ENCODE assay signal across 23 cellular contexts in the genomic region with DNA sequence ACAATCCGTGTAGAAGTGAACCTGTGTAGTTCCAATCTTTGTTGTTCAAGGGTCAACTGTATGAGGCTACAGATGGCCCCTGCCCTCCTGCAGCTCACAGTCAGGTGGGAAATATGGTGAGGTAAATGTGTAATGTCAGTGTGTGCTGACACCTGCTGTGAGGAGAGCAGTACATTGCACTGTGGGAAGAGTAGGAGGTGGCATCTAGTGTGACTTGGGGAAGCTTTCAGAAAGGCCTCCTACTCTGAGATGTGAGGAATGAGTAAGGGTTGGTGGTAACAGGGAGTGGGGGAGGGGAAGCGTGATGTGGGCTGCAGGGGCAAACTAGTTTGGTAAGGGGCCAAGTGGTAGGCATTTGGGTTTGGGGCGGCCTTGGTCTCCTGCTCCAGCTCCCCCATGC.
A peak's percentile ranks its signal among the peaks of the same experiment; 100 is the strongest.
DNase-seq lines count a peak whose midpoint lies in the region; ATAC-seq, FAIRE-seq and TF ChIP-seq lines count a peak whose summit lies in the region.
"Had no signal": no experiment of that assay in that cellular context is flagged by ENCODE, and none has a peak within 500 bp of the region (broad histone marks: within the 10 kb centered on the region; RNA-seq: fewer than 3 reads in every experiment).

No MANE protein-coding gene starts in this region.

- peak; percentile 20 for FAIRE-seq in GM12891 (lab: Jason Lieb, UNC)
- FAIRE-seq: A204.1, GM12892, H1 had no signal

- H3K4me3 Mint-ChIP-seq in activated T-cell treated with anti-CD3 and anti-CD28 coated beads, Interleukin-2, amount 50 U/mL, for 72 hours, result no peak overlapping the region
- no peak overlapping the region for H3K4me3 Mint-ChIP-seq in activated T-cell treated with anti-CD3 and anti-CD28 coated beads, Interleukin-2, amount 50 U/mL, for 24 hours
- no peak overlapping the region for H3K4me3 Mint-ChIP-seq in activated T-helper 17 cell treated with anti-CD3 and anti-CD28 coated beads, Interleukin-2, amount 50 U/mL, for 72 hours
- H3K4me3 Mint-ChIP-seq: CD4-positive, CD25-positive, alpha-beta regulatory T cell; CD8-positive, alpha-beta memory T cell; H9 had no signal

- POLR2A ChIA-PET in HEK293 (lab: Yijun Ruan, JAX), result no interaction called here

- H3K9me3 ChIP-seq in HEK293 (ENCODE audit: control insufficient read depth, insufficient read depth, low read depth, low read length) (no peaks in the 10 kb centered on the region), psoas muscle (no peaks in the 10 kb centered on the region)
- H3K9me3 ChIP-seq: BE2C had no signal

- no peaks in the 10 kb centered on the region for H3K9me3 Mint-ChIP-seq in activated T-cell treated with anti-CD3 and anti-CD28 coated beads, Interleukin-2, amount 50 U/mL, for 72 hours
- H3K9me3 Mint-ChIP-seq in activated T-cell treated with anti-CD3 and anti-CD28 coated beads, Interleukin-2, amount 50 U/mL, for 24 hours, result no peaks in the 10 kb centered on the region
- no peaks in the 10 kb centered on the region for H3K9me3 Mint-ChIP-seq in activated T-helper 17 cell treated with anti-CD3 and anti-CD28 coated beads, Interleukin-2, amount 50 U/mL, for 72 hours
- H3K9me3 Mint-ChIP-seq: CD4-positive, CD25-positive, alpha-beta regulatory T cell; CD8-positive, alpha-beta memory T cell; H9 had no signal

- intact Hi-C loops in psoas muscle (cut with DNase I), result no loop called here

- H3K27ac Mint-ChIP-seq in activated T-cell treated with anti-CD3 and anti-CD28 coated beads, Interleukin-2, amount 50 U/mL, for 72 hours, result no peak overlapping the region
- H3K27ac Mint-ChIP-seq in activated T-cell treated with anti-CD3 and anti-CD28 coated beads, Interleukin-2, amount 50 U/mL, for 24 hours, result no peak overlapping the region
- no peak overlapping the region for H3K27ac Mint-ChIP-seq in activated T-helper 17 cell treated with anti-CD3 and anti-CD28 coated beads, Interleukin-2, amount 50 U/mL, for 72 hours
- H3K27ac Mint-ChIP-seq: CD4-positive, CD25-positive, alpha-beta regulatory T cell had no signal

- 92 to 99% (median 99%) methylated on average over 3 of the region's 3 CpGs for WGBS in psoas muscle, 3 donors

- no peak for TF ChIP-seq POLR2A in GM12891 (IDR thresholded peaks at IDR 0.05; ENCODE audit: low read depth, low read length)

- H3K27me3 Mint-ChIP-seq in activated T-cell treated with anti-CD3 and anti-CD28 coated beads, Interleukin-2, amount 50 U/mL, for 72 hours (ENCODE audit: low read depth), result no peaks in the 10 kb centered on the region
- H3K27me3 Mint-ChIP-seq in activated T-cell treated with anti-CD3 and anti-CD28 coated beads, Interleukin-2, amount 50 U/mL, for 24 hours, result no peaks in the 10 kb centered on the region
- H3K27me3 Mint-ChIP-seq in activated T-helper 17 cell treated with anti-CD3 and anti-CD28 coated beads, Interleukin-2, amount 50 U/mL, for 72 hours, result no peaks in the 10 kb centered on the region
- H3K27me3 Mint-ChIP-seq: CD4-positive, CD25-positive, alpha-beta regulatory T cell; CD8-positive, alpha-beta memory T cell had no signal

- CTCF ChIA-PET in HEK293 (lab: Yijun Ruan, JAX), result no interaction called here

- H3K36me3 Mint-ChIP-seq in activated T-cell treated with anti-CD3 and anti-CD28 coated beads, Interleukin-2, amount 50 U/mL, for 72 hours (ENCODE audit: insufficient read depth in 2 of 2), result peaks cover 2 to 5% of the 10 kb centered on the region in 2 donors
- peaks cover 13% of the 10 kb centered on the region for H3K36me3 Mint-ChIP-seq in activated T-cell treated with anti-CD3 and anti-CD28 coated beads, Interleukin-2, amount 50 U/mL, for 24 hours (ENCODE audit: low read depth)
- H3K36me3 Mint-ChIP-seq in activated T-helper 17 cell treated with anti-CD3 and anti-CD28 coated beads, Interleukin-2, amount 50 U/mL, for 72 hours (ENCODE audit: low read depth), result peaks cover 4% of the 10 kb centered on the region

- no peak overlapping the region for H3K4me3 ChIP-seq in HEK293 (ENCODE audit: low read depth, low read length)
- H3K4me3 ChIP-seq in psoas muscle, result no peak overlapping the region
- H3K4me3 ChIP-seq: K562 had no signal

- H3K36me3 ChIP-seq in HEK293 (ENCODE audit: control insufficient read depth in 2 of 2, insufficient read depth in 1 of 2, low read length in 2 of 2) (no peaks in the 10 kb centered on the region), psoas muscle (ENCODE audit: insufficient read depth in 1 of 2, low read depth in 1 of 2) (no peaks in the 10 kb centered on the region)
- H3K36me3 ChIP-seq: BE2C had no signal

- DNase-seq in activated T-cell treated with anti-CD3 and anti-CD28 coated beads, Interleukin-2, amount 50 U/mL, for 72 hours, result no peak
- no peak for DNase-seq in activated T-cell treated with anti-CD3 and anti-CD28 coated beads, Interleukin-2, amount 50 U/mL, for 24 hours
- DNase-seq in GM12891 (ENCODE audit: insufficient read length, low spot score), result no peak
- DNase-seq in psoas muscle, result no peak
- DNase-seq in NCI-H345 (lab: John Stamatoyannopoulos, UW), result no peak
- DNase-seq: ACHN; BE2C; C1 segment of cervical spinal cord; CD4-positive, CD25-positive, alpha-beta regulatory T cell; CD8-positive, alpha-beta memory T cell; COR-L47; DMS 273 treated with DMSO at 0.1 percent for 48 hours; DMS53; DND-41; EL; H9 had no signal

- H3K4me1 Mint-ChIP-seq in activated T-cell treated with anti-CD3 and anti-CD28 coated beads, Interleukin-2, amount 50 U/mL, for 72 hours (ENCODE audit: low read depth), result peaks cover 10% of the 10 kb centered on the region
- H3K4me1 Mint-ChIP-seq in activated T-cell treated with anti-CD3 and anti-CD28 coated beads, Interleukin-2, amount 50 U/mL, for 24 hours (ENCODE audit: low read depth), result peaks cover 3% of the 10 kb centered on the region
- H3K4me1 Mint-ChIP-seq in activated T-helper 17 cell treated with anti-CD3 and anti-CD28 coated beads, Interleukin-2, amount 50 U/mL, for 72 hours, result peaks cover 5% of the 10 kb centered on the region

- H3K4me1 ChIP-seq in HEK293 (ENCODE audit: control insufficient read depth, insufficient read depth, low read length) (no peaks in the 10 kb centered on the region), psoas muscle (no peaks in the 10 kb centered on the region)
- H3K4me1 ChIP-seq: BE2C had no signal

- peak; percentile 24 to 30 for ATAC-seq in activated T-cell treated with anti-CD3 and anti-CD28 coated beads, Interleukin-2, amount 50 U/mL, for 72 hours (replicated peaks in 1 of 2)
- peak; percentile 28 for ATAC-seq in activated T-helper 17 cell treated with anti-CD3 and anti-CD28 coated beads, Interleukin-2, amount 50 U/mL, for 72 hours (replicated peaks)
- ATAC-seq in psoas muscle (no peak), GM18502 (IDR thresholded peaks at IDR 0.05; ENCODE audit: poor library complexity, unreplicated experiment) (no peak)
- ATAC-seq: K562 had no signal

- no peaks in the 10 kb centered on the region for H3K27me3 ChIP-seq in psoas muscle (ENCODE audit: insufficient read depth in 3 of 3, low read length in 2 of 3)
- H3K27me3 ChIP-seq: BE2C had no signal

- no peak overlapping the region for H3K27ac ChIP-seq in HEK293 (ENCODE audit: extremely low read depth, low read depth, low read length)
- no peak overlapping the region for H3K27ac ChIP-seq in psoas muscle

- TF ChIP-seq CTCF in HEK293 (tag by site-specific recombination; IDR thresholded peaks at IDR 0.05), result no peak
- TF ChIP-seq CTCF in psoas muscle (IDR thresholded peaks at IDR 0.05), result no peak

TF ChIP-seq in GM12891, 5 proteins besides CTCF, POLR2A, EP300 and RAD21:
- TF ChIP-seq TAF1 (IDR thresholded peaks at IDR 0.05; ENCODE audit: low read depth, low read length) (no peak), SPI1 (IDR thresholded peaks at IDR 0.05; ENCODE audit: low read depth, low read length) (no peak), POLR2AphosphoS5 (IDR thresholded peaks at IDR 0.05; ENCODE audit: low read depth, low read length) (no peak), PAX5 (IDR thresholded peaks at IDR 0.05; ENCODE audit: insufficient read depth, low read length, severe bottlenecking) (no peak), POU2F2 (IDR thresholded peaks at IDR 0.05; ENCODE audit: low read depth, low read length) (no peak)
TF ChIP-seq in GM12891: peak in this region for 0.

TF ChIP-seq in HEK293, 187 proteins besides CTCF, POLR2A, EP300 and RAD21:
- TF ChIP-seq, protein P1, sequence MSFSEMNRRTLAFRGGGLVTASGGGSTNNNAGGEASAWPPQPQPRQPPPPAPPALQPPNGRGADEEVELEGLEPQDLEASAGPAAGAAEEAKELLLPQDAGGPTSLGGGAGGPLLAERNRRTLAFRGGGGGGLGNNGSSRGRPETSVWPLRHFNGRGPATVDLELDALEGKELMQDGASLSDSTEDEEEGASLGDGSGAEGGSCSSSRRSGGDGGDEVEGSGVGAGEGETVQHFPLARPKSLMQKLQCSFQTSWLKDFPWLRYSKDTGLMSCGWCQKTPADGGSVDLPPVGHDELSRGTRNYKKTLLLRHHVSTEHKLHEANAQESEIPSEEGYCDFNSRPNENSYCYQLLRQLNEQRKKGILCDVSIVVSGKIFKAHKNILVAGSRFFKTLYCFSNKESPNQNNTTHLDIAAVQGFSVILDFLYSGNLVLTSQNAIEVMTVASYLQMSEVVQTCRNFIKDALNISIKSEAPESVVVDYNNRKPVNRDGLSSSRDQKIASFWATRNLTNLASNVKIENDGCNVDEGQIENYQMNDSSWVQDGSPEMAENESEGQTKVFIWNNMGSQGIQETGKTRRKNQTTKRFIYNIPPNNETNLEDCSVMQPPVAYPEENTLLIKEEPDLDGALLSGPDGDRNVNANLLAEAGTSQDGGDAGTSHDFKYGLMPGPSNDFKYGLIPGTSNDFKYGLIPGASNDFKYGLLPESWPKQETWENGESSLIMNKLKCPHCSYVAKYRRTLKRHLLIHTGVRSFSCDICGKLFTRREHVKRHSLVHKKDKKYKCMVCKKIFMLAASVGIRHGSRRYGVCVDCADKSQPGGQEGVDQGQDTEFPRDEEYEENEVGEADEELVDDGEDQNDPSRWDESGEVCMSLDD (tag by site-specific recombination; IDR thresholded peaks at IDR 0.05), result no peak
- peak; percentile 69 for TF ChIP-seq ZIC2 (tag by site-specific recombination; IDR thresholded peaks at IDR 0.05)

Comparison
In these comparisons a context has a peak if more than half of its experiments do, and no peak if none do; other contexts are left out.
1. ATAC-seq: peak in activated T-cell treated with anti-CD3 and anti-CD28 coated beads, Interleukin-2, amount 50 U/mL, for 72 hours (2 of 2) and activated T-helper 17 cell treated with anti-CD3 and anti-CD28 coated beads, Interleukin-2, amount 50 U/mL, for 72 hours (single experiment); none in psoas muscle (0 of 4) and GM18502 (single experiment).